ENCODE assay signal across 4 cellular contexts in genomic region chr18:57820573-57820972, GRCh38. TPM values are rescaled to one million over a fixed set of nuclear protein-coding genes. Genes with fewer than 3 reads are reported as not detected.
"Had no signal": no experiment of that assay in that cellular context is flagged by ENCODE, and none has a peak within 500 bp of the region (broad histone marks: within the 10 kb centered on the region; RNA-seq: fewer than 3 reads in every experiment).

No MANE protein-coding gene starts in this region.

RNA-seq across cellular contexts. Expression of gene ATP8B1, which starts 17.5 kb away (rescaled TPM):
- total RNA-seq: activated CD4-positive, alpha-beta T cell treated with anti-CD3 and anti-CD28 coated beads, Interleukin-2, amount 10 ng/mL, durations not matched to agents 7 days and 5 days; activated naive CD4-positive, alpha-beta T cell treated with anti-CD3 and anti-CD28 coated beads, Interleukin-2, amount 50 U/mL, for 72 hours; activated T-cell treated with anti-CD3 and anti-CD28 coated beads, Interleukin-2, amount 50 U/mL, for 72 hours; natural killer cell treated with Interleukin-12 subunit alpha and Interleukin-12 subunit beta and Interleukin-15 and Interleukin-18, amount 100 ng/mL, for 72 hours had no signal
